In the genomic region with DNA sequence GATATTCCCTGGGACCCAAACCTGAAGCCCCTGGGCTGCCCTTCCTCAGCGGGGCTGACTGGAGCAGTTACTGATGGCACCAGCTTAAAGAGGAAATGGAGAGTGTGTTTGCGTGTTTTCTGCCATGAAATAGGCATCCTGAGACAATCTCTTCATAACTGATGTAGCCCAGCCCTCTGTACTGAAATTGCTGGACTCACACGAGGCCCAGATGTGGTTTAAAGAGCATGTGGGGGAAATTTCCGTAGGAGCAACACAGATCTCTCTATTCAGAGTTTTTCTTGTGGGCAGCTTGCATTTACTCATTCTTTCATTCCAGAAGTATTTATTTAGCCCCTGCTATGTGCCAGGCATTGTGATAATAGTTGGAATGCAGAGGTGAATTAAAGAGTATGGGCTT, we compare ENCODE assay signal across 17 cellular contexts.
DNase-seq lines count a peak whose midpoint lies in the region; ATAC-seq, FAIRE-seq and TF ChIP-seq lines count a peak whose summit lies in the region.
"Had no signal": no experiment of that assay in that cellular context is flagged by ENCODE, and none has a peak within 500 bp of the region (broad histone marks: within the 10 kb centered on the region; RNA-seq: fewer than 3 reads in every experiment).

No MANE protein-coding gene starts in this region.

- in situ Hi-C loops in mammary epithelial cell (cut with MboI; ENCODE audit: low sequenced_read_pairs in 2 of 2): no loop called here

- no peak overlapping the region for H3K27ac ChIP-seq in mammary epithelial cell (ENCODE audit: insufficient read depth, low read depth, low read length)
- peak overlapping the region; percentile 32 for H3K27ac ChIP-seq in smooth muscle cell (ENCODE audit: low read depth)
- H3K27ac ChIP-seq in pancreas: no peak overlapping the region
- H3K27ac ChIP-seq: 22Rv1, C4-2B had no signal

- no peak overlapping the region for H3K4me3 ChIP-seq in mammary epithelial cell (replicated peaks in 1 of 3; ENCODE audit: insufficient read depth in 1 of 3, low read depth in 2 of 3, low read length in 3 of 3)
- H3K4me3 ChIP-seq in fibroblast of pulmonary artery (replicated peaks; ENCODE audit: low read depth, low read length): no peak overlapping the region
- H3K4me3 ChIP-seq in smooth muscle cell: no peak overlapping the region
- no peak overlapping the region for H3K4me3 ChIP-seq in pancreas

- H3K9me3 Mint-ChIP-seq in MCF 10A (ENCODE audit: unreplicated experiment): peaks cover 7% of the 10 kb centered on the region
- H3K9me3 Mint-ChIP-seq in stimulated activated naive B cell treated with anti-CD40 and anti-IgM and Interleukin-4, amounts not matched to agents 10 μg/mL and 1 μg/mL and 100 μg/mL, for 72 hours: peaks cover 1 to 4% of the 10 kb centered on the region in 2 donors

- H4K20me1 ChIP-seq in mammary epithelial cell (ENCODE audit: insufficient read depth, low read length) (no peaks in the 10 kb centered on the region), smooth muscle cell (ENCODE audit: low read depth) (no peaks in the 10 kb centered on the region)

- POLR2A ChIA-PET in MCF 10A (lab: Yijun Ruan, JAX): no interaction called here

- H3K79me2 ChIP-seq in mammary epithelial cell (ENCODE audit: insufficient read depth, low read length) (no peaks in the 10 kb centered on the region), smooth muscle cell (ENCODE audit: low read depth) (no peaks in the 10 kb centered on the region)

- ATAC-seq in stimulated activated naive B cell treated with anti-CD40 and anti-IgM and Interleukin-4, amounts not matched to agents 10 μg/mL and 1 μg/mL and 100 μg/mL, for 72 hours (replicated peaks): no peak
- ATAC-seq in GM18873 (IDR thresholded peaks at IDR 0.05; ENCODE audit: low FRiP score, unreplicated experiment) (no peak), pancreas (no peak)

- H3K36me3 ChIP-seq in mammary epithelial cell (ENCODE audit: insufficient read depth, low read length): no peaks in the 10 kb centered on the region
- H3K36me3 ChIP-seq in smooth muscle cell (ENCODE audit: low read depth): no peaks in the 10 kb centered on the region
- H3K36me3 ChIP-seq in pancreas: no peaks in the 10 kb centered on the region

- H3K4me1 ChIP-seq in mammary epithelial cell (ENCODE audit: insufficient read depth, low read length) (peaks cover 3% of the 10 kb centered on the region), smooth muscle cell (ENCODE audit: low read depth) (no peaks in the 10 kb centered on the region), pancreas (no peaks in the 10 kb centered on the region)

- no peaks in the 10 kb centered on the region for H3K9me3 ChIP-seq in mammary epithelial cell (replicated peaks; ENCODE audit: insufficient read depth, low read length)
- peaks cover 7% of the 10 kb centered on the region for H3K9me3 ChIP-seq in smooth muscle cell (replicated peaks; ENCODE audit: low read depth)
- no peaks in the 10 kb centered on the region for H3K9me3 ChIP-seq in pancreas

- DNase-seq in mammary epithelial cell (no peak), MCF 10A (ENCODE audit: unreplicated experiment) (no peak), amniotic epithelial cell (ENCODE audit: low read depth) (peak; percentile 63), fibroblast of pulmonary artery (ENCODE audit: low read depth) (peak; percentile 6), smooth muscle cell (lab: John Stamatoyannopoulos, UW; ENCODE audit: unreplicated experiment) (no peak), pancreas (no peak)
- DNase-seq in stimulated activated naive B cell treated with anti-CD40 and anti-IgM and Interleukin-4, amounts not matched to agents 10 μg/mL and 1 μg/mL and 100 μg/mL, for 72 hours: no peak
- DNase-seq: CD4-positive, alpha-beta memory T cell; DMS79 treated with DMSO at 0.1 percent for 48 hours; EL; HCEC 1CT had no signal

- dilution Hi-C loops in mammary epithelial cell (cut with HindIII; ENCODE audit: low sequenced_read_pairs): no loop called here

- H3K4me2 ChIP-seq in mammary epithelial cell (ENCODE audit: insufficient read depth, low read depth, low read length) (no peak overlapping the region), smooth muscle cell (no peak overlapping the region)

- no peak for FAIRE-seq in pancreas (lab: Jason Lieb, UNC)
- FAIRE-seq: G401.6, GM12892 had no signal

- CTCF ChIA-PET in mammary epithelial cell (lab: Charles Lee; ENCODE audit: low non-redundant PET): no interaction called here
- CTCF ChIA-PET in MCF 10A (lab: Yijun Ruan, JAX): no interaction called here

- no peaks in the 10 kb centered on the region for H3K4me1 Mint-ChIP-seq in MCF 10A (ENCODE audit: insufficient read depth, unreplicated experiment)
- H3K4me1 Mint-ChIP-seq in stimulated activated naive B cell treated with anti-CD40 and anti-IgM and Interleukin-4, amounts not matched to agents 10 μg/mL and 1 μg/mL and 100 μg/mL, for 72 hours: no peaks in the 10 kb centered on the region
- H3K4me1 Mint-ChIP-seq: B cell; CD4-positive, alpha-beta memory T cell had no signal

- H2AFZ ChIP-seq in mammary epithelial cell (ENCODE audit: low read depth, low read length) (peak overlapping the region; percentile 20), smooth muscle cell (ENCODE audit: low read depth) (peak overlapping the region; percentile 49)

- WGBS in mammary epithelial cell (ENCODE audit: low coverage, missing lambda C conversion rate): 32% methylated on average over 3 of the region's 4 CpGs
- 19% methylated on average over 4 of the region's 4 CpGs for WGBS in smooth muscle cell (ENCODE audit: low lambda C conversion rate)
- WGBS in pancreas, 2 donors: 48 to 52% methylated on average over 4 of the region's 4 CpGs

- intact Hi-C loops in mammary epithelial cell (cut with micrococcal nuclease): no loop called here
- intact Hi-C loops in MCF 10A (cut with micrococcal nuclease): no loop called here
- intact Hi-C loops in pancreas (cut with DNase I): no loop called here

- H3K36me3 Mint-ChIP-seq in MCF 10A (ENCODE audit: insufficient read depth, unreplicated experiment): no peaks in the 10 kb centered on the region
- no peaks in the 10 kb centered on the region for H3K36me3 Mint-ChIP-seq in stimulated activated naive B cell treated with anti-CD40 and anti-IgM and Interleukin-4, amounts not matched to agents 10 μg/mL and 1 μg/mL and 100 μg/mL, for 72 hours
- H3K36me3 Mint-ChIP-seq: CD4-positive, alpha-beta memory T cell had no signal

- H3K4me3 Mint-ChIP-seq in MCF 10A (ENCODE audit: unreplicated experiment): no peak overlapping the region
- H3K4me3 Mint-ChIP-seq in stimulated activated naive B cell treated with anti-CD40 and anti-IgM and Interleukin-4, amounts not matched to agents 10 μg/mL and 1 μg/mL and 100 μg/mL, for 72 hours: no peak overlapping the region
- H3K4me3 Mint-ChIP-seq: B cell; CD4-positive, alpha-beta memory T cell had no signal

- no TSS peak for BruUV-seq in mammary epithelial cell (replicated peaks; lab: Mats Ljungman, UMichigan)
- BruUV-seq in MCF 10A (replicated peaks; lab: Mats Ljungman, UMichigan): no TSS peak

- H3K27me3 ChIP-seq in mammary epithelial cell (ENCODE audit: insufficient read depth, low read length) (no peaks in the 10 kb centered on the region), smooth muscle cell (ENCODE audit: low read depth) (no peaks in the 10 kb centered on the region), pancreas (no peaks in the 10 kb centered on the region)

- TF ChIP-seq CTCF in mammary epithelial cell (conservative IDR thresholded peaks at IDR 0.05 in 1 of 2, IDR thresholded peaks at IDR 0.05 in 1 of 2; ENCODE audit: extremely low read depth in 1 of 2, insufficient read depth in 1 of 2, low read depth in 1 of 2, low read length in 2 of 2) (no peak), MCF 10A (IDR thresholded peaks at IDR 0.05; ENCODE audit: unreplicated experiment) (no peak), fibroblast of pulmonary artery (IDR thresholded peaks at IDR 0.05; ENCODE audit: low read length, missing control alignments) (no peak), smooth muscle cell (IDR thresholded peaks at IDR 0.05; ENCODE audit: borderline replicate concordance, insufficient read depth, poor library complexity, severe bottlenecking) (no peak), pancreas (IDR thresholded peaks at IDR 0.05) (no peak)

- H3K9ac ChIP-seq in mammary epithelial cell (ENCODE audit: insufficient read depth, low read length) (no peak overlapping the region), smooth muscle cell (ENCODE audit: low read depth) (no peak overlapping the region)

- H3K27ac Mint-ChIP-seq in MCF 10A (ENCODE audit: low read depth, unreplicated experiment): no peak overlapping the region
- no peak overlapping the region for H3K27ac Mint-ChIP-seq in stimulated activated naive B cell treated with anti-CD40 and anti-IgM and Interleukin-4, amounts not matched to agents 10 μg/mL and 1 μg/mL and 100 μg/mL, for 72 hours
- H3K27ac Mint-ChIP-seq: B cell; CD4-positive, alpha-beta memory T cell had no signal

- peaks cover 16% of the 10 kb centered on the region for H3K27me3 Mint-ChIP-seq in MCF 10A (ENCODE audit: insufficient read depth, unreplicated experiment)
- peaks cover 4 to 19% of the 10 kb centered on the region in 2 donors for H3K27me3 Mint-ChIP-seq in stimulated activated naive B cell treated with anti-CD40 and anti-IgM and Interleukin-4, amounts not matched to agents 10 μg/mL and 1 μg/mL and 100 μg/mL, for 72 hours

- H3F3A ChIP-seq in smooth muscle cell (ENCODE audit: low read depth): peaks cover 23% of the 10 kb centered on the region

Comparison
In these comparisons a context has a peak if more than half of its experiments do, and no peak if none do; other contexts are left out.
1. DNase-seq: peak in amniotic epithelial cell (single experiment) and fibroblast of pulmonary artery (single experiment); none in mammary epithelial cell (single experiment), MCF 10A (single experiment), smooth muscle cell (single experiment), stimulated activated naive B cell treated with anti-CD40 and anti-IgM and Interleukin-4, amounts not matched to agents 10 μg/mL and 1 μg/mL and 100 μg/mL, for 72 hours (single experiment) and pancreas (0 of 6).